ENCODE assay signal across 8 cellular contexts in the genomic region with DNA sequence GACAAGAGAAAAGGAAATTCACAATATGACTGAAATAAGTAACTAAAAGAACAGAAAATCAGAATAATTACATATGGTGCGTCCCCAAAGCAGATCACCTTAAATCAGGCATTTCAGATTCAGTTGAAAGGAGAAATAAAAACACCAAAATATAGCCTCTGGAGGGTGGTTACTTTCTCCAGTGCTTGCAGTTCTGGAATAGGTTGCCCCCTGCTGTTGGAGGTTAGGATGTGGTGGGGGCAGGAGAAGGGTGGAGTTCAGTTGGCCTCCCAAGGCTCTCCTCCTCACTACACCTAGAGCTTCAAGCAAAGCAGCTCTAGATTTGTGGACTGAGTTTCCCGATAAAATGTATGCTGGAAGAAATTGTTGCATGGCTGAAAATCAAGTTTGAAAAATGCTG.
DNase-seq lines count a peak whose midpoint lies in the region; ATAC-seq and TF ChIP-seq lines count a peak whose summit lies in the region.

No MANE protein-coding gene starts in this region.

- no peaks in the 10 kb centered on the region for H4K20me1 ChIP-seq in MM.1S (ENCODE audit: insufficient read depth, low read length)

- H2AFZ ChIP-seq in MM.1S (ENCODE audit: low read length) = no peak overlapping the region

- H3K36me3 ChIP-seq in BJ (ENCODE audit: control insufficient read depth, insufficient read depth, low read length) (no peaks in the 10 kb centered on the region), MM.1S (replicated peaks; ENCODE audit: insufficient read depth, low read length) (no peaks in the 10 kb centered on the region), transverse colon (no peaks in the 10 kb centered on the region)

- H3K27ac ChIP-seq in MM.1S (ENCODE audit: low read length) (no peak overlapping the region), transverse colon (no peak overlapping the region)

- DNase-seq in BJ (ENCODE audit: low read depth) (no peak), MM.1S (peak; percentile 18), fibroblast of peridontal ligament (ENCODE audit: extremely low read depth) (peak; percentile 58), GOT3 (lab: John Stamatoyannopoulos, UW) (no peak), transverse colon (no peak)
- DNase-seq in activated CD8-positive, alpha-beta memory T cell treated with anti-CD3 and anti-CD28 coated beads for 24 hours = no peak
- no peak for DNase-seq in activated effector memory CD4-positive, alpha-beta T cell treated with Interleukin-2 at 50 U/mL for 16 hours

- H3K4me2 ChIP-seq in MM.1S (ENCODE audit: low read depth, low read length) = no peak overlapping the region

- intact Hi-C loops in transverse colon (cut with DNase I; ENCODE audit: low total_unique reads) = no loop called here

- TF ChIP-seq POLR2A in transverse colon (IDR thresholded peaks at IDR 0.05) = no peak

- no peaks in the 10 kb centered on the region for H3K79me2 ChIP-seq in MM.1S (ENCODE audit: low read length)

- H3F3A ChIP-seq in MM.1S (ENCODE audit: insufficient read depth, low read length) = no peaks in the 10 kb centered on the region

- H3K9me2 ChIP-seq in MM.1S (replicated peaks; ENCODE audit: insufficient read depth, low read length) = no peaks in the 10 kb centered on the region

- ATAC-seq in GM19395 (IDR thresholded peaks at IDR 0.05; ENCODE audit: unreplicated experiment) = peak; percentile 75

- 87 to 94% methylated on average over 2 of the region's 2 CpGs for WGBS in transverse colon (ENCODE audit: low coverage in 1 of 2), 2 donors

- no peak for TF ChIP-seq EP300 in transverse colon (IDR thresholded peaks at IDR 0.05; ENCODE audit: low read depth)

- in situ Hi-C loops in transverse colon (cut with MboI; ENCODE audit: low pct_ligation_motif_present in 1 of 4, low pct_unique_long_range_greater_than_20kb in 1 of 4, low sequenced_read_pairs in 3 of 4) = no loop called here

- CTCF ChIA-PET in BJ (lab: Yijun Ruan, JAX) = interaction anchor here (0.7 kb wide), 1 partner anchor 67 kb away, joined by 3 read pairs; no protein-coding TSS in a partner anchor

- TF ChIP-seq CTCF in BJ (IDR thresholded peaks at IDR 0.05; ENCODE audit: insufficient read depth, low read depth, low read length) (peak; percentile 41), MM.1S (IDR thresholded peaks at IDR 0.05; ENCODE audit: low read length) (peak; percentile 38; the same call in 1 of the 2 replicates), transverse colon (IDR thresholded peaks at IDR 0.05) (peak in 1 of 5 experiments; percentile 9)

- H3K9me3 ChIP-seq in MM.1S (replicated peaks; ENCODE audit: insufficient read depth, low read length) (no peaks in the 10 kb centered on the region), transverse colon (no peaks in the 10 kb centered on the region)

- no peak overlapping the region for H3K4me3 ChIP-seq in BJ (ENCODE audit: low read depth, low read length)
- no peak overlapping the region for H3K4me3 ChIP-seq in MM.1S (ENCODE audit: low read length)
- H3K4me3 ChIP-seq in transverse colon = no peak overlapping the region

- H3K4me1 ChIP-seq in MM.1S (ENCODE audit: low read length) = no peaks in the 10 kb centered on the region
- no peaks in the 10 kb centered on the region for H3K4me1 ChIP-seq in transverse colon

- no peaks in the 10 kb centered on the region for H3K27me3 ChIP-seq in BJ (ENCODE audit: control insufficient read depth, insufficient read depth, low read length)
- H3K27me3 ChIP-seq in MM.1S (replicated peaks; ENCODE audit: insufficient read depth, low read length) = no peaks in the 10 kb centered on the region
- no peaks in the 10 kb centered on the region for H3K27me3 ChIP-seq in transverse colon

- no peak overlapping the region for H3K9ac ChIP-seq in MM.1S (ENCODE audit: low read length)

- POLR2A ChIA-PET in BJ (lab: Charles Lee) = interaction anchor here (0.7 kb wide), 1 partner anchor 437 kb away, joined by 3 read pairs; no protein-coding TSS in a partner anchor

Comparison
In these comparisons a context has a peak if more than half of its experiments do, and no peak if none do; other contexts are left out.
1. DNase-seq: peak in MM.1S (single experiment) and fibroblast of peridontal ligament (single experiment); none in BJ (single experiment), activated CD8-positive, alpha-beta memory T cell treated with anti-CD3 and anti-CD28 coated beads for 24 hours (single experiment), GOT3 (single experiment), transverse colon (single experiment) and activated effector memory CD4-positive, alpha-beta T cell treated with Interleukin-2 at 50 U/mL for 16 hours (single experiment).